1 cellular context compared by ENCODE assay signal in the genomic region with DNA sequence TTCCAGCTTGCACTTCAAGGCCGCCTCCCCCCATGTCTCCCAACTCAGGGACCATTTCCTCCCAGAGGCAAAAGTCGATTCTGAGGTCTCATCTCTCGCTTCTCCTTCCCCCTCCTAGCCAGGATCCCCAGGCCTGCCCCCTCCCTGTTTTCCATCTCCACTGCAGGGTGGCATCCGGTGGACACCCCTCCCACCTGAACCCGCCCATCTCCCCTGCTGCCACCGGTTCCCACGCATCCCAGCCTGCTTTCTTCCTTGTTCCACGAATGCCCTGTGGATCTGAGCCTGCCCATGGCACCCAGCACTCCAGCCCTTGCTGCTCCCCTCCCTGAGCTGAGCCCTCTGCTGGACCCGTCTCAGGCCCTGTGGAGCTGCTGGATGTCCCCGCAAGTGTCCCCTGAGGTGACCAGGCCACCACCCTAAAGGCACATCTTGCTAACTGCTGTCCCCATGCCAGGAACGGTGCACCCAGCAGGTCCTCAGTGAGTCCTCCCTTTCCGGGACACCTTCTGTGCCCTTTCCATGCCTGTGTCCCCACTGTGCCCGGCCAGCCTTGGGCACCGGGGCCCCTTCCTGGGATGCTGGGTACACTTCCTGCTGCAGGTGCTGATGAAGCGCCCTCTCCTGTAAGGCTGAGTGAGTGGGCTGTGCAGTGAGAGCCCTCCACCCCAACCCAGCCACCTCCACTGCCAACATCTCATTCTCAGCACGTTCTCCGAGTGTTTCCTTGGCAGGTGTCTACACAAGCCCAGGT.
TF ChIP-seq lines count a peak whose summit lies in the region.

No MANE protein-coding gene starts in this region.

TF ChIP-seq in H1, 55 proteins besides CTCF, POLR2A, EP300 and RAD21:
- TF ChIP-seq SIX5 (IDR thresholded peaks at IDR 0.05; ENCODE audit: low read depth, low read length) (no peak), EGR1 (IDR thresholded peaks at IDR 0.05; ENCODE audit: borderline replicate concordance, low read depth, low read length) (no peak), CBX5 (IDR thresholded peaks at IDR 0.05; ENCODE audit: low read depth, low read length) (no peak), SP4 (IDR thresholded peaks at IDR 0.05; ENCODE audit: low read length) (no peak), BRCA1 (IDR thresholded peaks at IDR 0.05; ENCODE audit: low read depth, low read length) (no peak), HDAC2 (IDR thresholded peaks at IDR 0.05; ENCODE audit: borderline replicate concordance in 1 of 2, low read depth in 2 of 2, low read length in 2 of 2) (no peak), BACH1 (IDR thresholded peaks at IDR 0.05; ENCODE audit: low read length) (no peak), KDM1A (IDR thresholded peaks at IDR 0.05; ENCODE audit: borderline replicate concordance, low read length) (no peak)
TF ChIP-seq in H1: peak in this region for 0.
